1 cellular context compared by ENCODE assay signal in the genomic region with DNA sequence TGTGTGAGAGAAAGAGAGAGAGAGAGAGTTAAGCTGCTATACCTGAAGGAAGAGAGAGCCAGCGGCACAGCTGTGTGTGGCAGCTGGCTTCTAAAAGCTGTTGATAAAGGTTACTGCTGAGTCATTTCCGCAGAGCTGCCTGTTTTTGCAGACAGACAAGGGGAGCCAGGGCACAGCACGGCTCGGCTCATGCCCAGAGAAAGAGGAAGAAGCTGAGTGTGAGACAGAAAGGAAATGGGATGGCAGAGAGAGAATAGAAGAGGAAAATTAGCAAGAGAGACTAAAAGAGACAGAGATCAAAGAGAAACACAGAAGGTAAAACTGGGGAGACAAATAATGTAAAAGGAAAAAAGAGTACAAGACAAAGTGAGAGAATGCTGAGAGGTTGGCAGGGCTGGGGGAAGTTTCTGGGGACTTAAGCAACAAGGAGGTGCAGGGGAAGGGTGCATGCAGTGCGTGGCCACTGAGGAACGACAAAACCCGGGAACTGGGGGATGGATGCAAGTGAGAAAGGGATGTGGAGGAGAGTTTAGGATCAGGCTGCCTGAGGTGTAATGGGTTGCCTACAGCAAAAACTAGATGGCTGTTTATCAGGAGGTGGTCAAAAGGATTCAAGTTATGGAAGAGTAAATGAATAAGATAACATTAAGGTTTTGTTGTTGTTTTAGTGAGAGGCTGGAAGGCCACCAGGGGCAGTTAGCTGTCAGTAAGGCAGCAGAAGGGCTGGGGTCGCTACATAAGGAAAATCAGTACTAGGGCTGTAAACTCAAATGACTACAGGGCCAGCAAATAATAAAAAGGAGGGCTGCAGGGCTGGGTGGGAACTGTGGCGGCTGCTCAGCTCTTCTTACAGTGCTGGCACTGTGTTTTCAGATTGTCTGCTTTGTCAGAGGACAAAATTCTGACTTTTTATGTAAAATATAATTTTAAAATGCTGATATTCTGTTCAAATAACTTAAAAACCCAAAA.
TF ChIP-seq lines count a peak whose summit lies in the region.

No MANE protein-coding gene starts in this region.

TF ChIP-seq in HEK293, 187 proteins besides CTCF, POLR2A, EP300 and RAD21 (continued from another document):
- TF ChIP-seq, protein P1, sequence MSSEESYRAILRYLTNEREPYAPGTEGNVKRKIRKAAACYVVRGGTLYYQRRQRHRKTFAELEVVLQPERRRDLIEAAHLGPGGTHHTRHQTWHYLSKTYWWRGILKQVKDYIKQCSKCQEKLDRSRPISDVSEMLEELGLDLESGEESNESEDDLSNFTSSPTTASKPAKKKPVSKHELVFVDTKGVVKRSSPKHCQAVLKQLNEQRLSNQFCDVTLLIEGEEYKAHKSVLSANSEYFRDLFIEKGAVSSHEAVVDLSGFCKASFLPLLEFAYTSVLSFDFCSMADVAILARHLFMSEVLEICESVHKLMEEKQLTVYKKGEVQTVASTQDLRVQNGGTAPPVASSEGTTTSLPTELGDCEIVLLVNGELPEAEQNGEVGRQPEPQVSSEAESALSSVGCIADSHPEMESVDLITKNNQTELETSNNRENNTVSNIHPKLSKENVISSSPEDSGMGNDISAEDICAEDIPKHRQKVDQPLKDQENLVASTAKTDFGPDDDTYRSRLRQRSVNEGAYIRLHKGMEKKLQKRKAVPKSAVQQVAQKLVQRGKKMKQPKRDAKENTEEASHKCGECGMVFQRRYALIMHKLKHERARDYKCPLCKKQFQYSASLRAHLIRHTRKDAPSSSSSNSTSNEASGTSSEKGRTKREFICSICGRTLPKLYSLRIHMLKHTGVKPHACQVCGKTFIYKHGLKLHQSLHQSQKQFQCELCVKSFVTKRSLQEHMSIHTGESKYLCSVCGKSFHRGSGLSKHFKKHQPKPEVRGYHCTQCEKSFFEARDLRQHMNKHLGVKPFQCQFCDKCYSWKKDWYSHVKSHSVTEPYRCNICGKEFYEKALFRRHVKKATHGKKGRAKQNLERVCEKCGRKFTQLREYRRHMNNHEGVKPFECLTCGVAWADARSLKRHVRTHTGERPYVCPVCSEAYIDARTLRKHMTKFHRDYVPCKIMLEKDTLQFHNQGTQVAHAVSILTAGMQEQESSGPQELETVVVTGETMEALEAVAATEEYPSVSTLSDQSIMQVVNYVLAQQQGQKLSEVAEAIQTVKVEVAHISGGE (tag by site-specific recombination; conservative IDR thresholded peaks at IDR 0.05; ENCODE audit: low read depth): 0 out of 2 replicates have a peak, but pooled peaks have one; percentile 30
- TF ChIP-seq ZNF596 (tag by site-specific recombination; IDR thresholded peaks at IDR 0.05): peak; percentile 69
- TF ChIP-seq, protein P2, sequence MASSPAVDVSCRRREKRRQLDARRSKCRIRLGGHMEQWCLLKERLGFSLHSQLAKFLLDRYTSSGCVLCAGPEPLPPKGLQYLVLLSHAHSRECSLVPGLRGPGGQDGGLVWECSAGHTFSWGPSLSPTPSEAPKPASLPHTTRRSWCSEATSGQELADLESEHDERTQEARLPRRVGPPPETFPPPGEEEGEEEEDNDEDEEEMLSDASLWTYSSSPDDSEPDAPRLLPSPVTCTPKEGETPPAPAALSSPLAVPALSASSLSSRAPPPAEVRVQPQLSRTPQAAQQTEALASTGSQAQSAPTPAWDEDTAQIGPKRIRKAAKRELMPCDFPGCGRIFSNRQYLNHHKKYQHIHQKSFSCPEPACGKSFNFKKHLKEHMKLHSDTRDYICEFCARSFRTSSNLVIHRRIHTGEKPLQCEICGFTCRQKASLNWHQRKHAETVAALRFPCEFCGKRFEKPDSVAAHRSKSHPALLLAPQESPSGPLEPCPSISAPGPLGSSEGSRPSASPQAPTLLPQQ (tag by site-specific recombination; IDR thresholded peaks at IDR 0.05): peak; percentile 53; the same call in 1 of the 2 replicates
- peak; percentile 72 for TF ChIP-seq ZBTB8A (tag by site-specific recombination; IDR thresholded peaks at IDR 0.05)
- TF ChIP-seq HOXC10 (CRISPR knock-in tag; IDR thresholded peaks at IDR 0.05): no peak
- peak; percentile 96 for TF ChIP-seq PRDM1 (tag by site-specific recombination; IDR thresholded peaks at IDR 0.05)
- peak; percentile 46; the same call in 1 of the 2 replicates for TF ChIP-seq OSR2 (tag by site-specific recombination; IDR thresholded peaks at IDR 0.05)
- TF ChIP-seq, protein P3, sequence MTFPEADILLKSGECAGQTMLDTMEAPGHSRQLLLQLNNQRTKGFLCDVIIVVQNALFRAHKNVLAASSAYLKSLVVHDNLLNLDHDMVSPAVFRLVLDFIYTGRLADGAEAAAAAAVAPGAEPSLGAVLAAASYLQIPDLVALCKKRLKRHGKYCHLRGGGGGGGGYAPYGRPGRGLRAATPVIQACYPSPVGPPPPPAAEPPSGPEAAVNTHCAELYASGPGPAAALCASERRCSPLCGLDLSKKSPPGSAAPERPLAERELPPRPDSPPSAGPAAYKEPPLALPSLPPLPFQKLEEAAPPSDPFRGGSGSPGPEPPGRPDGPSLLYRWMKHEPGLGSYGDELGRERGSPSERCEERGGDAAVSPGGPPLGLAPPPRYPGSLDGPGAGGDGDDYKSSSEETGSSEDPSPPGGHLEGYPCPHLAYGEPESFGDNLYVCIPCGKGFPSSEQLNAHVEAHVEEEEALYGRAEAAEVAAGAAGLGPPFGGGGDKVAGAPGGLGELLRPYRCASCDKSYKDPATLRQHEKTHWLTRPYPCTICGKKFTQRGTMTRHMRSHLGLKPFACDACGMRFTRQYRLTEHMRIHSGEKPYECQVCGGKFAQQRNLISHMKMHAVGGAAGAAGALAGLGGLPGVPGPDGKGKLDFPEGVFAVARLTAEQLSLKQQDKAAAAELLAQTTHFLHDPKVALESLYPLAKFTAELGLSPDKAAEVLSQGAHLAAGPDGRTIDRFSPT (tag by site-specific recombination; IDR thresholded peaks at IDR 0.05): no peak
- TF ChIP-seq ZNF843 (tag by site-specific recombination; IDR thresholded peaks at IDR 0.05): peak; percentile 53; the same call in 1 of the 2 replicates
- TF ChIP-seq ZIC2 (tag by site-specific recombination; IDR thresholded peaks at IDR 0.05): peak; percentile 41; the same call in 1 of the 2 replicates
- peak; percentile 39; the same call in 1 of the 2 replicates for TF ChIP-seq ZNF600 (tag by site-specific recombination; IDR thresholded peaks at IDR 0.05)
- peak; percentile 53; the same call in 1 of the 2 replicates for TF ChIP-seq ZNF2 (tag by site-specific recombination; IDR thresholded peaks at IDR 0.05)
- TF ChIP-seq ZNF366 (tag by site-specific recombination; conservative IDR thresholded peaks at IDR 0.05): peak; percentile 79
- no peak for TF ChIP-seq ZNF426 (tag by site-specific recombination; IDR thresholded peaks at IDR 0.05)
- TF ChIP-seq, protein P4, sequence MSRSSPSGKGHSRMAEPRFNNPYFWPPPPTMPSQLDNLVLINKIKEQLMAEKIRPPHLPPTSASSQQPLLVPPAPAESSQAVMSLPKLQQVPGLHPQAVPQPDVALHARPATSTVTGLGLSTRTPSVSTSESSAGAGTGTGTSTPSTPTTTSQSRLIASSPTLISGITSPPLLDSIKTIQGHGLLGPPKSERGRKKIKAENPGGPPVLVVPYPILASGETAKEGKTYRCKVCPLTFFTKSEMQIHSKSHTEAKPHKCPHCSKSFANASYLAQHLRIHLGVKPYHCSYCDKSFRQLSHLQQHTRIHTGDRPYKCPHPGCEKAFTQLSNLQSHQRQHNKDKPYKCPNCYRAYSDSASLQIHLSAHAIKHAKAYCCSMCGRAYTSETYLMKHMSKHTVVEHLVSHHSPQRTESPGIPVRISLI (tag by site-specific recombination; IDR thresholded peaks at IDR 0.05): 0 out of 2 replicates have a peak, but pooled peaks have one; percentile 33
- TF ChIP-seq ZBTB20 (tag by site-specific recombination; IDR thresholded peaks at IDR 0.05): peak; percentile 26; the same call in 1 of the 2 replicates
- peak; percentile 58 for TF ChIP-seq ZNF629 (tag by site-specific recombination; IDR thresholded peaks at IDR 0.05)
- peak; percentile 93 for TF ChIP-seq ZBTB17 (tag by site-specific recombination; IDR thresholded peaks at IDR 0.05)
- 0 out of 2 replicates have a peak, but pooled peaks have one; percentile 26 for TF ChIP-seq ZNF157 (tag by site-specific recombination; IDR thresholded peaks at IDR 0.05)
- TF ChIP-seq ZNF223 (tag by site-specific recombination; IDR thresholded peaks at IDR 0.05): peak; percentile 84
- TF ChIP-seq ZNF24 (tag by site-specific recombination; IDR thresholded peaks at IDR 0.05): peak; percentile 64; the same call in 1 of the 2 replicates
- TF ChIP-seq, protein P5, sequence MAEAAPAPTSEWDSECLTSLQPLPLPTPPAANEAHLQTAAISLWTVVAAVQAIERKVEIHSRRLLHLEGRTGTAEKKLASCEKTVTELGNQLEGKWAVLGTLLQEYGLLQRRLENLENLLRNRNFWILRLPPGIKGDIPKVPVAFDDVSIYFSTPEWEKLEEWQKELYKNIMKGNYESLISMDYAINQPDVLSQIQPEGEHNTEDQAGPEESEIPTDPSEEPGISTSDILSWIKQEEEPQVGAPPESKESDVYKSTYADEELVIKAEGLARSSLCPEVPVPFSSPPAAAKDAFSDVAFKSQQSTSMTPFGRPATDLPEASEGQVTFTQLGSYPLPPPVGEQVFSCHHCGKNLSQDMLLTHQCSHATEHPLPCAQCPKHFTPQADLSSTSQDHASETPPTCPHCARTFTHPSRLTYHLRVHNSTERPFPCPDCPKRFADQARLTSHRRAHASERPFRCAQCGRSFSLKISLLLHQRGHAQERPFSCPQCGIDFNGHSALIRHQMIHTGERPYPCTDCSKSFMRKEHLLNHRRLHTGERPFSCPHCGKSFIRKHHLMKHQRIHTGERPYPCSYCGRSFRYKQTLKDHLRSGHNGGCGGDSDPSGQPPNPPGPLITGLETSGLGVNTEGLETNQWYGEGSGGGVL (tag by site-specific recombination; IDR thresholded peaks at IDR 0.05): peak; percentile 51
- 0 out of 2 replicates have a peak, but pooled peaks have one; percentile 25 for TF ChIP-seq ZXDB (tag by site-specific recombination; IDR thresholded peaks at IDR 0.05)
- TF ChIP-seq ZEB2 (tag by site-specific recombination; IDR thresholded peaks at IDR 0.05): peak; percentile 50
- 0 out of 2 replicates have a peak, but pooled peaks have one; percentile 14 for TF ChIP-seq KLF8 (tag by site-specific recombination; IDR thresholded peaks at IDR 0.05)
- TF ChIP-seq ZNF350 (tag by site-specific recombination; IDR thresholded peaks at IDR 0.05): no peak
- peak; percentile 16; the same call in 1 of the 2 replicates for TF ChIP-seq ZNF391 (tag by site-specific recombination; IDR thresholded peaks at IDR 0.05; ENCODE audit: borderline replicate concordance, low read depth)
- peak; percentile 55; the same call in 1 of the 2 replicates for TF ChIP-seq FEZF1 (tag by site-specific recombination; IDR thresholded peaks at IDR 0.05)
- no peak for TF ChIP-seq ZFP37 (tag by site-specific recombination; IDR thresholded peaks at IDR 0.05)
- no peak for TF ChIP-seq ZNF555 (tag by site-specific recombination; conservative IDR thresholded peaks at IDR 0.05)
- TF ChIP-seq ZFHX2 (tag by site-specific recombination; conservative IDR thresholded peaks at IDR 0.05): no peak
- TF ChIP-seq ZNF324 (tag by site-specific recombination; IDR thresholded peaks at IDR 0.05): 0 out of 2 replicates have a peak, but pooled peaks have one; percentile 53
- no peak for TF ChIP-seq ZNF155 (tag by site-specific recombination; IDR thresholded peaks at IDR 0.05)
- 0 out of 2 replicates have a peak, but pooled peaks have one; percentile 36 for TF ChIP-seq ZNF341 (tag by site-specific recombination; IDR thresholded peaks at IDR 0.05; ENCODE audit: low read depth)
- peak; percentile 64 for TF ChIP-seq SP7 (tag by site-specific recombination; IDR thresholded peaks at IDR 0.05)
